In the genomic region with DNA sequence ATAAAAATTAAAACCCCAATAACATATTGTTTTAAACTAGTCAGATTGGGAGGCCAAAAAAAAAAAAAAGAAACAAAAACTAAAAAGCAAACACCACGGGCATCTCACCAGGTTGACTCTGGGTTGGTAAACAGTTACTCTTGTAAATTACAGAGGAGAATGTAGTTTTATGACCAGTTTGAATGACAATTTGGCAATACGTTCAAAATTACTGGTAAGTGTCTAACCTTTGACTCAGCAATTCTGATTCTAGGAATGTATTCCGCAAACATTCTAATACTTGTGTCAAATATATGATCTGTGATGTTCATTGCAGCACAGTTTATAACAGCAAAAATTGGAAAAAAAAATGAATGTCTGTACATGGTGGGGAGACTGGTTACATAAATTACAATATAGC, we compare ENCODE assay signal across 17 cellular contexts.
DNase-seq lines count a peak whose midpoint lies in the region; ATAC-seq, FAIRE-seq and TF ChIP-seq lines count a peak whose summit lies in the region.
"Had no signal": no experiment of that assay in that cellular context is flagged by ENCODE, and none has a peak within 500 bp of the region (broad histone marks: within the 10 kb centered on the region; RNA-seq: fewer than 3 reads in every experiment).

No MANE protein-coding gene starts in this region.

- BruUV-seq in PC-3 (replicated peaks; lab: Mats Ljungman, UMichigan): no TSS peak

- peak in 1 of 2 experiments; percentile 69; a peak in 3 of 6 replicates for ATAC-seq in A549
- no peak for ATAC-seq in PC-3
- ATAC-seq in effector memory CD8-positive, alpha-beta T cell (replicated peaks): no peak
- no peak for ATAC-seq in upper lobe of right lung
- no peak for ATAC-seq in HG03135 (IDR thresholded peaks at IDR 0.05; ENCODE audit: unreplicated experiment)
- ATAC-seq in GM19035 (IDR thresholded peaks at IDR 0.05; ENCODE audit: unreplicated experiment): no peak
- ATAC-seq: CD8-positive, alpha-beta T cell had no signal

- H3K4me1 Mint-ChIP-seq in effector memory CD8-positive, alpha-beta T cell (ENCODE audit: low read depth in 2 of 2): peaks cover 11 to 12% of the 10 kb centered on the region in 2 donors

- TF ChIP-seq CTCF in A549 (IDR thresholded peaks at IDR 0.05): no peak
- no peak for TF ChIP-seq CTCF in LNCaP clone FGC (IDR thresholded peaks at IDR 0.05; ENCODE audit: control insufficient read depth, extremely low read depth, insufficient read depth)
- TF ChIP-seq CTCF in PC-3 (conservative IDR thresholded peaks at IDR 0.05; ENCODE audit: low read depth, low read length): no peak
- no peak for TF ChIP-seq CTCF in upper lobe of right lung (IDR thresholded peaks at IDR 0.05)
- no peak for TF ChIP-seq CTCF in suprapubic skin (IDR thresholded peaks at IDR 0.05)

- peak in 1 of 2 experiments; percentile 72 for DNase-seq in A549 (ENCODE audit: low read depth in 1 of 2, low spot score in 1 of 2)
- DNase-seq in LNCaP clone FGC (ENCODE audit: low read depth): peak; percentile 93
- DNase-seq in PC-3: peak; percentile 44
- no peak for DNase-seq in effector memory CD8-positive, alpha-beta T cell
- no peak for DNase-seq in upper lobe of right lung
- no peak for DNase-seq in suprapubic skin (ENCODE audit: low spot score in 2 of 2)
- DNase-seq: CD8-positive, alpha-beta T cell; COR-L47; DMS153; GF-D8; HCEC 1CT; HFFc6; IMR-90 had no signal

- H3K9ac ChIP-seq in PC-3 (ENCODE audit: low read length): no peak overlapping the region

- peaks cover 4% of the 10 kb centered on the region; the same call in 2 of the 3 replicates for H3K9me3 ChIP-seq in A549
- H3K9me3 ChIP-seq in PC-3 (ENCODE audit: low read length): no peaks in the 10 kb centered on the region
- H3K9me3 ChIP-seq in upper lobe of right lung: no peaks in the 10 kb centered on the region
- no peaks in the 10 kb centered on the region for H3K9me3 ChIP-seq in suprapubic skin

- no peak for TF ChIP-seq RAD21 in A549 (conservative IDR thresholded peaks at IDR 0.05 in 1 of 2, IDR thresholded peaks at IDR 0.05 in 1 of 2)

- POLR2A ChIA-PET in A549 (lab: Yijun Ruan, JAX): no interaction called here
- POLR2A ChIA-PET in PC-3 (lab: Charles Lee; ENCODE audit: unreplicated experiment): no interaction called here

- H3K4me1 ChIP-seq in A549: peaks cover 26% of the 10 kb centered on the region
- H3K4me1 ChIP-seq in PC-3 (ENCODE audit: insufficient read depth, low read length): no peaks in the 10 kb centered on the region; the same call in 1 of the 2 replicates
- H3K4me1 ChIP-seq in upper lobe of right lung: no peaks in the 10 kb centered on the region
- H3K4me1 ChIP-seq in suprapubic skin: no peaks in the 10 kb centered on the region

- H3K4me2 ChIP-seq in A549 (peak overlapping the region; percentile 61), PC-3 (ENCODE audit: low read length) (no peak overlapping the region)

- H2AFZ ChIP-seq in PC-3 (ENCODE audit: low read length): no peak overlapping the region

- CTCF ChIA-PET in A549 (lab: Yijun Ruan, JAX): no interaction called here
- CTCF ChIA-PET in PC-3 (lab: Charles Lee): no interaction called here

- peaks cover 8 to 19% of the 10 kb centered on the region in 2 donors for H3K27me3 Mint-ChIP-seq in effector memory CD8-positive, alpha-beta T cell

- H3F3A ChIP-seq in PC-3 (ENCODE audit: low read length, unreplicated experiment): no peaks in the 10 kb centered on the region

- H3K36me3 ChIP-seq in PC-3 (ENCODE audit: low read depth, low read length): no peaks in the 10 kb centered on the region
- no peaks in the 10 kb centered on the region for H3K36me3 ChIP-seq in upper lobe of right lung
- no peaks in the 10 kb centered on the region for H3K36me3 ChIP-seq in suprapubic skin

- H3K27ac ChIP-seq in A549 (peak overlapping the region; percentile 50 to 67; a peak in 3 of 6 replicates), PC-3 (ENCODE audit: low read length) (no peak overlapping the region), upper lobe of right lung (no peak overlapping the region), suprapubic skin (no peak overlapping the region)

- H3K4me3 Mint-ChIP-seq in effector memory CD8-positive, alpha-beta T cell: no peak overlapping the region
- H3K4me3 Mint-ChIP-seq: CD14-positive monocyte; CD8-positive, alpha-beta T cell; HFFc6 had no signal

- intact Hi-C loops in PC-3 (cut with micrococcal nuclease): no loop called here
- intact Hi-C loops in upper lobe of right lung (cut with DNase I): no loop called here

- peak overlapping the region; percentile 1 to 14 for H3K27ac Mint-ChIP-seq in effector memory CD8-positive, alpha-beta T cell
- H3K27ac Mint-ChIP-seq: CD14-positive monocyte; CD8-positive, alpha-beta T cell; HFFc6 had no signal

- FAIRE-seq in A549 (lab: Jason Lieb, UNC): peak; percentile 70
- FAIRE-seq: D721Med had no signal

- no peaks in the 10 kb centered on the region for H3K9me3 Mint-ChIP-seq in effector memory CD8-positive, alpha-beta T cell
- H3K9me3 Mint-ChIP-seq: CD8-positive, alpha-beta T cell had no signal

- 10% methylated on average over 3 of the region's 3 CpGs for WGBS in A549 (ENCODE audit: missing lambda C conversion rate)
- 53% methylated on average over 3 of the region's 3 CpGs for WGBS in suprapubic skin

- H3K4me3 ChIP-seq in A549 (no peak overlapping the region), LNCaP clone FGC (ENCODE audit: low read depth, low read length) (no peak overlapping the region), PC-3 (ENCODE audit: low read length) (no peak overlapping the region), upper lobe of right lung (no peak overlapping the region), suprapubic skin (no peak overlapping the region)

- no peaks in the 10 kb centered on the region for H3K9me2 ChIP-seq in PC-3 (replicated peaks; ENCODE audit: low read length)

- TF ChIP-seq POLR2A in A549 (IDR thresholded peaks at IDR 0.05; ENCODE audit: low read length) (no peak), suprapubic skin (IDR thresholded peaks at IDR 0.05) (no peak)

- peaks cover 18% of the 10 kb centered on the region for H3K27me3 ChIP-seq in PC-3 (ENCODE audit: low read length)
- H3K27me3 ChIP-seq in upper lobe of right lung: no peaks in the 10 kb centered on the region
- peaks cover 1% of the 10 kb centered on the region for H3K27me3 ChIP-seq in suprapubic skin

- TF ChIP-seq EP300 in A549 (IDR thresholded peaks at IDR 0.05) (peak in 1 of 2 experiments; percentile 40; a peak in 2 of 5 replicates), suprapubic skin (IDR thresholded peaks at IDR 0.05) (no peak)

- H3K79me2 ChIP-seq in PC-3 (ENCODE audit: low read length): no peaks in the 10 kb centered on the region

- no peaks in the 10 kb centered on the region for H4K20me1 ChIP-seq in PC-3 (ENCODE audit: low read length)

- no peaks in the 10 kb centered on the region for H3K36me3 Mint-ChIP-seq in effector memory CD8-positive, alpha-beta T cell (ENCODE audit: insufficient read depth)
- H3K36me3 Mint-ChIP-seq: CD14-positive monocyte; CD8-positive, alpha-beta T cell had no signal

TF ChIP-seq in A549, 52 proteins besides CTCF, POLR2A, EP300 and RAD21 (continues in another document):
- TF ChIP-seq RCOR1 (IDR thresholded peaks at IDR 0.05; ENCODE audit: low read depth, low read length) (no peak), ATOH8 (CRISPR knock-in tag; IDR thresholded peaks at IDR 0.05; ENCODE audit: low read depth) (no peak), MAFK (IDR thresholded peaks at IDR 0.05; ENCODE audit: partially characterized antibody) (peak; percentile 69), CEBPB (IDR thresholded peaks at IDR 0.05) (peak in 1 of 2 experiments; percentile 74; a peak in 2 of 4 replicates), GATA3 (IDR thresholded peaks at IDR 0.05; ENCODE audit: borderline replicate concordance) (peak; percentile 85), MAZ (IDR thresholded peaks at IDR 0.05; ENCODE audit: borderline replicate concordance, low read depth, low read length) (no peak), ZC3H11A (IDR thresholded peaks at IDR 0.05) (no peak), PHF8 (IDR thresholded peaks at IDR 0.05; ENCODE audit: borderline replicate concordance, low read depth) (no peak), BHLHE40 (IDR thresholded peaks at IDR 0.05; ENCODE audit: low read depth, low read length) (no peak), ZFP36 (IDR thresholded peaks at IDR 0.05; ENCODE audit: borderline replicate concordance, partially characterized antibody) (no peak)
- TF ChIP-seq, protein P1, sequence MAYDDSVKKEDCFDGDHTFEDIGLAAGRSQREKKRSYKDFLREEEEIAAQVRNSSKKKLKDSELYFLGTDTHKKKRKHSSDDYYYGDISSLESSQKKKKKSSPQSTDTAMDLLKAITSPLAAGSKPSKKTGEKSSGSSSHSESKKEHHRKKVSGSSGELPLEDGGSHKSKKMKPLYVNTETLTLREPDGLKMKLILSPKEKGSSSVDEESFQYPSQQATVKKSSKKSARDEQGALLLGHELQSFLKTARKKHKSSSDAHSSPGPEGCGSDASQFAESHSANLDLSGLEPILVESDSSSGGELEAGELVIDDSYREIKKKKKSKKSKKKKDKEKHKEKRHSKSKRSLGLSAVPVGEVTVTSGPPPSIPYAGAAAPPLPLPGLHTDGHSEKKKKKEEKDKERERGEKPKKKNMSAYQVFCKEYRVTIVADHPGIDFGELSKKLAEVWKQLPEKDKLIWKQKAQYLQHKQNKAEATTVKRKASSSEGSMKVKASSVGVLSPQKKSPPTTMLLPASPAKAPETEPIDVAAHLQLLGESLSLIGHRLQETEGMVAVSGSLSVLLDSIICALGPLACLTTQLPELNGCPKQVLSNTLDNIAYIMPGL (CRISPR knock-in tag; IDR thresholded peaks at IDR 0.05; ENCODE audit: borderline replicate concordance): no peak
- TF ChIP-seq, protein P2, sequence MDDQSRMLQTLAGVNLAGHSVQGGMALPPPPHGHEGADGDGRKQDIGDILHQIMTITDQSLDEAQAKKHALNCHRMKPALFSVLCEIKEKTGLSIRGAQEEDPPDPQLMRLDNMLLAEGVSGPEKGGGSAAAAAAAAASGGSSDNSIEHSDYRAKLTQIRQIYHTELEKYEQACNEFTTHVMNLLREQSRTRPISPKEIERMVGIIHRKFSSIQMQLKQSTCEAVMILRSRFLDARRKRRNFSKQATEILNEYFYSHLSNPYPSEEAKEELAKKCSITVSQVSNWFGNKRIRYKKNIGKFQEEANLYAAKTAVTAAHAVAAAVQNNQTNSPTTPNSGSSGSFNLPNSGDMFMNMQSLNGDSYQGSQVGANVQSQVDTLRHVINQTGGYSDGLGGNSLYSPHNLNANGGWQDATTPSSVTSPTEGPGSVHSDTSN (IDR thresholded peaks at IDR 0.05): no peak; the same call in 1 of the 2 replicates

Comparison
In these comparisons a context has a peak if more than half of its experiments do, and no peak if none do; other contexts are left out.
1. DNase-seq: peak in LNCaP clone FGC (single experiment) and PC-3 (single experiment); none in effector memory CD8-positive, alpha-beta T cell (0 of 3), upper lobe of right lung (single experiment) and suprapubic skin (0 of 2).
2. H3K27ac ChIP-seq: peak in A549 (2 of 2); none in PC-3 (single experiment), upper lobe of right lung (single experiment) and suprapubic skin (single experiment).